ENCODE assay signal across 8 cellular contexts in the genomic region with DNA sequence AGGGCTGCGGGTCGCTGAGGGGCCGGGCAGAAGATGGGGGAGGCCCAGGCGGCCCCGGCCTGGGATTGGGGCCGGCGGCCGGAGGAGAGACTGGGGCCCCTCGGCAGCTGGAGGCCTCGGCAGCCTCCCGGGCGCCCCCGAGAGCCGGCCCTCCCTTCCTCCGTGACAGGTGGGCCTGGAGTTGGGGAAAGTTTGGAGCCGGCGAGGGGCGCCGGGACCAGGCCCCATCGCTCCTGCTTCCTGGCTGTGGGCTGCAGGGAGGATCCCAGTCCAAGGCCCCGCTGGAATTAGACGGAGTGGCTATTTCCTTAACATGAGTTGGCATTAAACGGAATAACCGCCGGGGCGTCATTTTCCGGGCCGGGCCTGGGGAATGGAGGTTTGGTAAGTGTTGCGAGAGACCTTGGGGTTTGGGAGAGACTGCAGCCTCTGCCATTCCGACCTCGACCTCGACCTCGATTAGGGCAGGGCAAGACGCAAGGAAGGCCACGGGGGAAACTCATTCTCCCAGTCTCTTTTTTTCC. TPM values are rescaled to one million over a fixed set of nuclear protein-coding genes. Genes with fewer than 3 reads are reported as not detected.
DNase-seq lines count a peak whose midpoint lies in the region; ATAC-seq and TF ChIP-seq lines count a peak whose summit lies in the region.
"Not testable (repeated sequence)": the region's sequence is repeated elsewhere in the genome, so short reads cannot be mapped to it uniquely, and the experiment has no call there.

No MANE protein-coding gene starts in this region.

- TF ChIP-seq CTCF in osteocyte (IDR thresholded peaks at IDR 0.05): not testable (repeated sequence)

- peak overlapping the region; percentile 79 to 87 (median 83) for H3K9ac ChIP-seq in subcutaneous abdominal adipose tissue (ENCODE audit: low read length in 5 of 5)

- not testable (repeated sequence) for H3K4me1 ChIP-seq in iPS DF 6.9 (ENCODE audit: control insufficient read depth, insufficient read depth, low read length)
- H3K4me1 ChIP-seq in subcutaneous abdominal adipose tissue (ENCODE audit: control insufficient read depth in 5 of 5, insufficient read depth in 5 of 5, low read length in 5 of 5): peaks cover 0 to 31% (median 24%) of the 10 kb centered on the region in 5 donors

- peaks cover 25% of the 10 kb centered on the region for H3K4me1 Mint-ChIP-seq in osteocyte (ENCODE audit: unreplicated experiment)

- not testable (repeated sequence) for H3K27me3 ChIP-seq in iPS DF 6.9 (ENCODE audit: control insufficient read depth, insufficient read depth, low read length); subcutaneous abdominal adipose tissue (ENCODE audit: control insufficient read depth in 5 of 5, insufficient read depth in 4 of 5, low read length in 5 of 5)

- H3K27ac ChIP-seq in iPS DF 6.9 (ENCODE audit: low read length): not testable (repeated sequence)
- peak overlapping the region; percentile 89 for H3K27ac ChIP-seq in subcutaneous abdominal adipose tissue (ENCODE audit: low read depth, low read length)

- not testable (repeated sequence) for H3K27me3 Mint-ChIP-seq in osteocyte (ENCODE audit: unreplicated experiment)

- H3K9me3 Mint-ChIP-seq in osteocyte (ENCODE audit: unreplicated experiment): not testable (repeated sequence)

- WGBS in iPS DF 6.9 (ENCODE audit: insufficient coverage, insufficient read length): no CpG with 5 or more reads among the region's 35 CpGs

- ATAC-seq in HG02588 (IDR thresholded peaks at IDR 0.05; ENCODE audit: unreplicated experiment): peak; percentile 33

- H3K36me3 ChIP-seq in iPS DF 6.9 (ENCODE audit: control insufficient read depth, insufficient read depth, low read length); subcutaneous abdominal adipose tissue (ENCODE audit: control insufficient read depth in 5 of 5, insufficient read depth in 5 of 5, low read length in 5 of 5): not testable (repeated sequence)

- peak; percentile 66 for DNase-seq in DMS53 (lab: John Stamatoyannopoulos, UW)
- peak; percentile 9 for DNase-seq in NCI-H774 (lab: John Stamatoyannopoulos, UW)
- peak; percentile 49 to 56 for DNase-seq in activated CD4-positive, alpha-beta T cell treated with anti-CD3 and anti-CD28 coated beads, Interleukin-2, amount 50 U/mL, for 48 hours
- peak; percentile 33 for DNase-seq in central memory CD4-positive, alpha-beta T cell
- DNase-seq in iPS DF 6.9 (ENCODE audit: low read depth, low spot score); osteocyte (ENCODE audit: extremely low spot score, unreplicated experiment): not testable (repeated sequence)

- H3K27ac Mint-ChIP-seq in osteocyte (ENCODE audit: unreplicated experiment): peak overlapping the region; percentile 91

- H3K36me3 Mint-ChIP-seq in osteocyte (ENCODE audit: unreplicated experiment): peaks cover 14% of the 10 kb centered on the region

- H3K9me3 ChIP-seq in iPS DF 6.9 (ENCODE audit: control insufficient read depth, insufficient read depth, low read length); subcutaneous abdominal adipose tissue (ENCODE audit: control insufficient read depth in 5 of 5, low read length in 5 of 5): not testable (repeated sequence)

- H3K4me3 Mint-ChIP-seq in osteocyte (ENCODE audit: unreplicated experiment): peak overlapping the region; percentile 88

- H3K4me3 ChIP-seq in iPS DF 6.9 (ENCODE audit: low read length): peak overlapping the region; percentile 84; the same call in 1 of the 2 replicates
- H3K4me3 ChIP-seq in subcutaneous abdominal adipose tissue (ENCODE audit: low read depth in 1 of 5, low read length in 5 of 5): peak overlapping the region; percentile 63 to 81 (median 67)

RNA-seq across cellular contexts. Expression of a gene that starts 55.5 kb away (rescaled TPM):
- total RNA-seq in osteocyte: 31.4 and 33.2 TPM in 2 replicates
